In the genomic region with DNA sequence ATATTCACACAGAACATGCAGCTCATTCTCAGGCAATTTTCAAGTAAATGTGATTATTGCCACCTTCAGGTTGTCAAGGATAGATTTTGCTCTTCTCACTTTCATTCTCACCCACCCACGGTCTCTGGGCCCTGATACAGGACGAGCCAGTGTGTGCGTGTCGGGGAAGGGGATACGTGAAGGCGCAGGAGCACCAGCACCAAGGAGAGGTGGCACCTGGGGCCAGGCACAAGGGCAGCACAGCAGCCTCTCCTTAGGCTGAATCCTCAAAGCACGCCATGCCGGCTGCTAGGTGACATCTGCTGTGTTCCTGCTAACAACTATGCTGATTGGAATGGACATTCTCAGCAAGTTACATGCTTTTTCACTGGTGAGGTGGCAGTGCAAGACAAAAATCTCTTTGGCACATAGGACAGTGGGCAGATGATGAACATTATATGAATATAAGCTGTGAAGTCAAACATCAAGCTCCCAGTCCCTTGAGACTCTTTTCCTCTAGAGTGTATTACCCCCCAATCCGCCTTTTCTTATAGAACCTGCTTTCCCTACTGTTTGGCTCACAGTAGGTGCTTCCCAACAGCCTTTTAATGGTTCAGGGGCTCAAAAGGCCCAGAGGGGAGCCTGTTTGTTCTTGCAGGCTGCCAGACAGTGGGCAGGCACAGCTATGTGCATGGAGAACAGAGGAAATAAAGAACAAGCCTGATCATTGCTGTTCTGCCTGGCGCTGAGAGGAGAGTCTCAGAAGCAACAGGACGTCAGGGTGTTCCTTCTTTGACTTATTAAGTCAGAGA, we compare ENCODE assay signal across 25 cellular contexts. TPM values are rescaled to one million over a fixed set of nuclear protein-coding genes. Genes with fewer than 3 reads are reported as not detected.
DNase-seq lines count a peak whose midpoint lies in the region; ATAC-seq and TF ChIP-seq lines count a peak whose summit lies in the region.
"Had no signal": no experiment of that assay in that cellular context is flagged by ENCODE, and none has a peak within 500 bp of the region (broad histone marks: within the 10 kb centered on the region; RNA-seq: fewer than 3 reads in every experiment).

No MANE protein-coding gene starts in this region.

- DNase-seq in WTC11 (ENCODE audit: low spot score) (no peak), sciatic nerve (ENCODE audit: low spot score) (no peak), globus pallidus (ENCODE audit: low spot score) (no peak), DMS153 (lab: John Stamatoyannopoulos, UW) (no peak)
- DNase-seq: CD4-positive, CD25-positive, alpha-beta regulatory T cell; COR-L47; DMS 273 treated with DMSO at 0.1 percent for 48 hours; DND-41; MG63; NCI-H1417; NCI-H1694 treated with DMSO at 0.1 percent for 48 hours; NCI-H2081 treated with DMSO at 0.1 percent for 48 hours; NCI-H748 treated with DMSO at 0.1 percent for 48 hours; SIG-M5; SK-N-SH had no signal

- 43% methylated on average over 11 of the region's 11 CpGs for WGBS in HUES64

- H3K27ac ChIP-seq in HUES64 (ENCODE audit: low read depth, low read length) (peak overlapping the region; percentile 59; the same call in 1 of the 2 replicates), iPS-18a (ENCODE audit: low read length) (no peak overlapping the region)

- TF ChIP-seq CTCF in WTC11 (IDR thresholded peaks at IDR 0.05) = no peak

- ATAC-seq in WTC11 = peak; percentile 83
- ATAC-seq in sciatic nerve = no peak
- no peak for ATAC-seq in GM18498 (IDR thresholded peaks at IDR 0.05; ENCODE audit: unreplicated experiment)
- ATAC-seq: GM12878, HepG2, K562 had no signal

- POLR2A ChIA-PET in WTC11 (lab: Charles Lee) = no interaction called here

- CTCF ChIA-PET in WTC11 (lab: Charles Lee) = interaction anchor here (0.8 to 2.1 kb wide), 7 partner anchors 10 to 213 kb away, joined by 3 to 9 read pairs (median 6); no protein-coding TSS in a partner anchor

- H3K36me3 Mint-ChIP-seq in WTC11 = no peaks in the 10 kb centered on the region
- H3K36me3 Mint-ChIP-seq: CD4-positive, CD25-positive, alpha-beta regulatory T cell had no signal

- H3K27me3 ChIP-seq in HUES64 (ENCODE audit: insufficient read depth, low read length) (no peaks in the 10 kb centered on the region), iPS-18a (ENCODE audit: control insufficient read depth, insufficient read depth, low read length) (no peaks in the 10 kb centered on the region)

- H3K9ac ChIP-seq in HUES64 (ENCODE audit: low read depth, low read length) (no peak overlapping the region), iPS-18a (ENCODE audit: low read length) (no peak overlapping the region)
- H3K9ac ChIP-seq: SK-N-SH had no signal

- no peaks in the 10 kb centered on the region for H3K9me3 Mint-ChIP-seq in WTC11
- H3K9me3 Mint-ChIP-seq: CD4-positive, CD25-positive, alpha-beta regulatory T cell had no signal

- peak overlapping the region; percentile 10 for H3K4me3 Mint-ChIP-seq in WTC11
- H3K4me3 Mint-ChIP-seq: CD4-positive, CD25-positive, alpha-beta regulatory T cell had no signal

- H3K4me1 ChIP-seq in HUES64 (ENCODE audit: insufficient read depth, low read length) (peaks cover 29% of the 10 kb centered on the region), iPS-18a (ENCODE audit: control insufficient read depth, low read depth, low read length) (peaks cover 22% of the 10 kb centered on the region)

- intact Hi-C loops in sciatic nerve (cut with DNase I) = loop anchor here (10.0 kb wide), 1 partner anchor 74 kb away; no protein-coding TSS in a partner anchor

- H3K36me3 ChIP-seq in HUES64 (ENCODE audit: insufficient read depth, low read length) (no peaks in the 10 kb centered on the region), iPS-18a (ENCODE audit: control insufficient read depth, low read depth, low read length) (no peaks in the 10 kb centered on the region)
- H3K36me3 ChIP-seq: MG63 had no signal

- no peaks in the 10 kb centered on the region; the same call in 1 of the 2 replicates for H3K27me3 Mint-ChIP-seq in WTC11 (ENCODE audit: low read depth)

- no peaks in the 10 kb centered on the region for H3K9me3 ChIP-seq in HUES64 (ENCODE audit: insufficient read depth, low read depth, low read length)
- no peaks in the 10 kb centered on the region for H3K9me3 ChIP-seq in iPS-18a (ENCODE audit: control insufficient read depth, low read depth, low read length)
- H3K9me3 ChIP-seq: MG63, SK-N-SH had no signal

- peaks cover 28% of the 10 kb centered on the region for H3K4me1 Mint-ChIP-seq in WTC11
- H3K4me1 Mint-ChIP-seq: CD4-positive, CD25-positive, alpha-beta regulatory T cell had no signal

- H3K27ac Mint-ChIP-seq in WTC11 = peak overlapping the region; percentile 59
- H3K27ac Mint-ChIP-seq: CD4-positive, CD25-positive, alpha-beta regulatory T cell had no signal

- H3K4me3 ChIP-seq in HUES64 (ENCODE audit: low read length) (no peak overlapping the region), iPS-18a (ENCODE audit: low read length) (peak overlapping the region; percentile 36)
- H3K4me3 ChIP-seq: GM12878, K562, MG63 had no signal

TF ChIP-seq in WTC11, 78 proteins besides CTCF, POLR2A, EP300 and RAD21:
- TF ChIP-seq PRRX2 (CRISPR knock-in tag; IDR thresholded peaks at IDR 0.05) (no peak), NR2C2 (CRISPR knock-in tag; IDR thresholded peaks at IDR 0.05) (no peak), ATF3 (CRISPR knock-in tag; conservative IDR thresholded peaks at IDR 0.05) (no peak), ZNF423 (CRISPR knock-in tag; IDR thresholded peaks at IDR 0.05) (peak; percentile 79)

RNA-seq across cellular contexts. Expression of gene ACKR1, which starts 14.4 kb away (rescaled TPM):
- 0.40 TPM for polyA plus RNA-seq in HUES64 (2013, experiment 1 of 2)
- 0.32 TPM for polyA plus RNA-seq in HUES64 (2013, experiment 2 of 2)
- total RNA-seq in WTC11 (2021) (0.18 to 0.63 TPM (median 0.34 TPM) in 3 replicates), sciatic nerve (156 TPM)
- total RNA-seq: CD4-positive, CD25-positive, alpha-beta regulatory T cell; H4; HepG2; LHCN-M2; NCI-H460 had no signal
- polyA plus RNA-seq: BJ; CD4-positive, CD25-positive, alpha-beta regulatory T cell; HepG2 had no signal

RNA-seq across cellular contexts. Expression of gene CADM3, which starts 47.6 kb away (rescaled TPM):
- 5.2 TPM for polyA plus RNA-seq in HUES64 (2013, experiment 1 of 2)
- 6.8 TPM for polyA plus RNA-seq in HUES64 (2013, experiment 2 of 2)
- total RNA-seq in WTC11 (2021) (5.1 to 5.5 TPM (median 5.3 TPM) in 3 replicates), sciatic nerve (207 TPM)
- total RNA-seq: CD4-positive, CD25-positive, alpha-beta regulatory T cell; GM12878; HepG2; K562; NCI-H460 had no signal
- polyA plus RNA-seq: CD4-positive, CD25-positive, alpha-beta regulatory T cell; HepG2 had no signal

Comparison
In these comparisons a context has a peak if more than half of its experiments do, and no peak if none do; other contexts are left out.
1. RNA of gene ACKR1, which starts 14.4 kb away (total RNA-seq): 156 TPM in sciatic nerve (single experiment); 0.18 to 0.63 TPM in WTC11; every median in the first group is over 10 times any median in the second.
2. RNA of gene CADM3, which starts 47.6 kb away (total RNA-seq): 207 TPM in sciatic nerve (single experiment); 5.1 to 5.5 TPM in WTC11; every median in the first group is over 10 times any median in the second.